ENCODE assay signal across 1 cellular context in genomic region chrX:104113237-104113965, GRCh38.
A peak's percentile ranks its signal among the peaks of the same experiment; 100 is the strongest.
TF ChIP-seq lines count a peak whose summit lies in the region.

No MANE protein-coding gene starts in this region.

TF ChIP-seq in HEK293, 187 proteins besides CTCF, POLR2A, EP300 and RAD21 (continued from another document):
- TF ChIP-seq PRDM10 (tag by site-specific recombination; IDR thresholded peaks at IDR 0.05): 0 out of 2 replicates have a peak, but pooled peaks have one; percentile 11
- no peak for TF ChIP-seq GLIS2 (tag by site-specific recombination; IDR thresholded peaks at IDR 0.05)
- TF ChIP-seq SCRT2 (tag by site-specific recombination; IDR thresholded peaks at IDR 0.05): peak; percentile 99
- no peak for TF ChIP-seq ZNF302 (tag by site-specific recombination; IDR thresholded peaks at IDR 0.05; ENCODE audit: low read depth)
- no peak for TF ChIP-seq ZNF623 (tag by site-specific recombination; IDR thresholded peaks at IDR 0.05)
- no peak for TF ChIP-seq ZNF433 (tag by site-specific recombination; IDR thresholded peaks at IDR 0.05; ENCODE audit: low read depth)
- TF ChIP-seq EGR2 (tag by site-specific recombination; IDR thresholded peaks at IDR 0.05; ENCODE audit: low read depth): peak; percentile 34; the same call in 1 of the 2 replicates
- peak; percentile 31; the same call in 1 of the 2 replicates for TF ChIP-seq ZNF366 (tag by site-specific recombination; conservative IDR thresholded peaks at IDR 0.05)
- TF ChIP-seq, protein P1, sequence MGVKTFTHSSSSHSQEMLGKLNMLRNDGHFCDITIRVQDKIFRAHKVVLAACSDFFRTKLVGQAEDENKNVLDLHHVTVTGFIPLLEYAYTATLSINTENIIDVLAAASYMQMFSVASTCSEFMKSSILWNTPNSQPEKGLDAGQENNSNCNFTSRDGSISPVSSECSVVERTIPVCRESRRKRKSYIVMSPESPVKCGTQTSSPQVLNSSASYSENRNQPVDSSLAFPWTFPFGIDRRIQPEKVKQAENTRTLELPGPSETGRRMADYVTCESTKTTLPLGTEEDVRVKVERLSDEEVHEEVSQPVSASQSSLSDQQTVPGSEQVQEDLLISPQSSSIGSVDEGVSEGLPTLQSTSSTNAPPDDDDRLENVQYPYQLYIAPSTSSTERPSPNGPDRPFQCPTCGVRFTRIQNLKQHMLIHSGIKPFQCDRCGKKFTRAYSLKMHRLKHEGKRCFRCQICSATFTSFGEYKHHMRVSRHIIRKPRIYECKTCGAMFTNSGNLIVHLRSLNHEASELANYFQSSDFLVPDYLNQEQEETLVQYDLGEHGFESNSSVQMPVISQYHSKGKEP (tag by site-specific recombination; IDR thresholded peaks at IDR 0.05): no peak
- TF ChIP-seq SCRT1 (tag by site-specific recombination; IDR thresholded peaks at IDR 0.05; ENCODE audit: borderline replicate concordance): peak; percentile 98
